Comparison of ENCODE assay signal across 9 cellular contexts in the genomic region with DNA sequence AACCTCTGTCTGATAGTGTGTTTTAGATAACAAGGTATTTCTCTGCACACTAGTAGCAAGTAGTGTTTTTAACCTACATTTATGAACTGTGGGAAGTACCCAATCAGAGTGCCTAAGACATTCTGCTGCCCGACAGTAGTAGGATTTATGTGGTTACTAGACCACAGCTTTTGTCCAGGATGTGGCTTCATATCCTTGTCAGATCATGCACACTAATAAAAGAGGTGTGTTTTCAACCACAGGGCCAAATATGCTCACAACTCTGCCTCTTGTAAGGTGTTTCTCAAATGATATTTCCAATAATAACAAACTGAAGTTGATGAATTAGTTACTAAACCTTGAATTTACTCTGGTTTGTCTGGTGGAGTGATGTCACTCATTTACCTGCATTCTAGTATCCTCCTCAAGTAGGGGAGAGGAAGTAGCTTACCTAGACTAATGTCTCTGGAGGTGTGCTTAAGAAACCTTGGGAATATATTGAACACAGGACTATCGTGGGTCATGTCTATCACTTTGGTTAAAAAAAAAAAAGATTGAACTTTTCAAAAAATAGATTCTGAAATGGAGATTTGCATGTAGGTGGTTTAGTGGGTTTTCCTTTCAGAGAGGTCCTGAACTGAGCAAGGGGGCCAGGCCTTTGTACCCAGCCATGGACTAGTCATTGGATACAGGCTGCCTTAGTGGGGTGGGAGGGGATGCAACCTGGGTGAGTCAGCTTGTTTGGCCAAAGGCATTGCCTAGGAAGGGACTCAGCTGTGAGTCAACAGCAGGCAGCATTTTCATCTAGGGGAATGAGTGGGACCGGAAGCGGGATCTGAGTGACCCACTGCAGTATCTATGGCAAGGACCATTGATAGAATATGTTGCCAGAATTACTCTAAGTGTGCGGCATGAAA. TPM values are rescaled to one million over a fixed set of nuclear protein-coding genes. Genes with fewer than 3 reads are reported as not detected.
DNase-seq lines count a peak whose midpoint lies in the region; ATAC-seq lines count a peak whose summit lies in the region.
"Had no signal": no experiment of that assay in that cellular context is flagged by ENCODE, and none has a peak within 500 bp of the region (broad histone marks: within the 10 kb centered on the region; RNA-seq: fewer than 3 reads in every experiment).

No MANE protein-coding gene starts in this region.

- no peak overlapping the region for H3K27ac ChIP-seq in CD8-positive, alpha-beta memory T cell (ENCODE audit: low read depth, low read length)
- peak overlapping the region; percentile 40 for H3K27ac ChIP-seq in HUES48 (ENCODE audit: low read depth, low read length)

- H3K4me1 ChIP-seq in CD8-positive, alpha-beta memory T cell (ENCODE audit: insufficient read depth, low read length), result peaks cover 65% of the 10 kb centered on the region
- H3K4me1 ChIP-seq in HUES48 (ENCODE audit: control insufficient read depth, insufficient read depth, low read length), result peaks cover 14% of the 10 kb centered on the region

- no peaks in the 10 kb centered on the region for H3K27me3 ChIP-seq in CD8-positive, alpha-beta memory T cell (ENCODE audit: insufficient read depth, low read length, poor library complexity, severe bottlenecking)
- no peaks in the 10 kb centered on the region for H3K27me3 ChIP-seq in HUES48 (ENCODE audit: control insufficient read depth, insufficient read depth, low read length)

- H3K4me3 Mint-ChIP-seq in CD8-positive, alpha-beta memory T cell, result peak overlapping the region; percentile 5 to 75 (median 69)

- DNase-seq in CD8-positive, alpha-beta memory T cell, result peak; percentile 21 to 85 (median 77)
- peak; percentile 44 to 57 for DNase-seq in activated CD4-positive, alpha-beta T cell treated with anti-CD3 and anti-CD28 coated beads, Interleukin-2, amount 50 U/mL, for 48 hours
- peak; percentile 23 for DNase-seq in fibroblast of the conjunctiva (ENCODE audit: low read depth)
- DNase-seq in NCI-H1092 treated with DMSO at 0.1 percent for 48 hours (lab: John Stamatoyannopoulos, UW), result no peak
- no peak for DNase-seq in cardiac septum (ENCODE audit: low spot score)
- no peak for DNase-seq in NCI-H2196 (lab: John Stamatoyannopoulos, UW; ENCODE audit: unreplicated experiment)
- DNase-seq: left cardiac atrium had no signal

- H3K4me3 ChIP-seq in CD8-positive, alpha-beta memory T cell (ENCODE audit: low read length), result peak overlapping the region; percentile 37
- H3K4me3 ChIP-seq in HUES48 (ENCODE audit: low read depth, low read length), result no peak overlapping the region

- CTCF ChIA-PET in CD8-positive, alpha-beta memory T cell (lab: Charles Lee), result no interaction called here

- no peaks in the 10 kb centered on the region for H3K36me3 ChIP-seq in CD8-positive, alpha-beta memory T cell (ENCODE audit: insufficient read depth, low read length)
- peaks cover 12% of the 10 kb centered on the region for H3K36me3 ChIP-seq in HUES48 (ENCODE audit: control insufficient read depth, insufficient read depth, low read length)

- POLR2A ChIA-PET in CD8-positive, alpha-beta memory T cell (lab: Charles Lee), result no interaction called here

- no peaks in the 10 kb centered on the region for H3K9me3 Mint-ChIP-seq in CD8-positive, alpha-beta memory T cell

- no peaks in the 10 kb centered on the region for H3K9me3 ChIP-seq in CD8-positive, alpha-beta memory T cell (ENCODE audit: low read length)
- H3K9me3 ChIP-seq in HUES48 (ENCODE audit: control insufficient read depth, insufficient read depth, low read length), result no peaks in the 10 kb centered on the region

- peak; percentile 85 for ATAC-seq in GM21619 (IDR thresholded peaks at IDR 0.05; ENCODE audit: unreplicated experiment)

- no peak overlapping the region for H3K9ac ChIP-seq in HUES48 (ENCODE audit: low read depth, low read length)

- intact Hi-C loops in cardiac septum (cut with DNase I), result no loop called here

- H3K27me3 Mint-ChIP-seq in CD8-positive, alpha-beta memory T cell, result no peaks in the 10 kb centered on the region

- peak overlapping the region; percentile 47 to 90 (median 74) for H3K27ac Mint-ChIP-seq in CD8-positive, alpha-beta memory T cell

- H3K36me3 Mint-ChIP-seq in CD8-positive, alpha-beta memory T cell, result peaks cover 3 to 18% (median 15%) of the 10 kb centered on the region in 3 donors

- peaks cover 63 to 74% (median 70%) of the 10 kb centered on the region in 3 donors for H3K4me1 Mint-ChIP-seq in CD8-positive, alpha-beta memory T cell

RNA-seq across cellular contexts. Expression of gene FBXW8, which starts 14.1 kb away (rescaled TPM):
- total RNA-seq in CD8-positive, alpha-beta memory T cell, result 10 to 100 TPM in 1 of 2 experiments, 1 to 10 TPM in 1; 9.3 to 10.2 TPM
- polyA plus RNA-seq in CD8-positive, alpha-beta memory T cell, result 6.8 TPM
- 10.4 TPM for total RNA-seq in cardiac septum

RNA-seq across cellular contexts. Expression of gene HRK, which starts 43.6 kb away (rescaled TPM):
- not detected for total RNA-seq in CD8-positive, alpha-beta memory T cell
- polyA plus RNA-seq in CD8-positive, alpha-beta memory T cell, result not detected
- 0.59 TPM for total RNA-seq in cardiac septum

Comparison
In these comparisons a context has a peak if more than half of its experiments do, and no peak if none do; other contexts are left out.
1. DNase-seq: peak in CD8-positive, alpha-beta memory T cell (5 of 5), activated CD4-positive, alpha-beta T cell treated with anti-CD3 and anti-CD28 coated beads, Interleukin-2, amount 50 U/mL, for 48 hours (2 of 2) and fibroblast of the conjunctiva (single experiment); none in NCI-H1092 treated with DMSO at 0.1 percent for 48 hours (single experiment), cardiac septum (single experiment) and NCI-H2196 (single experiment).